In the genomic region with DNA sequence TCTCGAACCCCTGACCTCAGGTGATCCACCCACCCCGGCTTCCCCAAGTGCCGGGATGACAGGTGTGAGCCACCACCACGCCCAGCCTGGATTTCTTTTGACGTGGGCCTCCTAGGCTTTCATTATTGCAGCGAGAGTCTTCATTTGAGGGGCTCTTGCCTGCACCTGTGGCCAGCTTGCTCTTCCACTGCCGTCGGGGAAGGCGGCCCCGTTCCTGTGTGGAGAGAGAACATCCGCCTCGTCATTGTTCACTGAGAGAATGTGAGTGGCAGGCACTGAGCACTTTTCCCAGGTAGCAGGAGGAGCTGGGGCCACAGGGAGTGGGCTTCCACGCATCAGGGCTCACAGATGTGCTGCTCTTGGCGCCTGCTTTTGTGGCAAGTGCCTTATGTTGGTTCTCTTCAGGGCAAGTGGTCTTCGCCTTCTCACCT, we compare ENCODE assay signal across 23 cellular contexts.
"Had no signal": no experiment of that assay in that cellular context is flagged by ENCODE, and none has a peak within 500 bp of the region (broad histone marks: within the 10 kb centered on the region; RNA-seq: fewer than 3 reads in every experiment).

No MANE protein-coding gene starts in this region.

- H3K4me3 ChIP-seq: colonic mucosa, esophagus squamous epithelium, gastroesophageal sphincter, ovary, suprapubic skin, thyroid gland, vagina had no signal

- H3K4me1 ChIP-seq: colonic mucosa, gastroesophageal sphincter, thyroid gland, vagina had no signal

- DNase-seq: colonic mucosa; dermis blood vessel endothelial cell; esophagus squamous epithelium; foreskin fibroblast; head of caudate nucleus; hippocampal formation; kidney glomerular epithelial cell; mammary epithelial cell; natural killer cell; small intestine; stimulated activated CD4-positive, alpha-beta T cell treated with anti-CD3 and anti-CD28 coated beads, Interleukin-4, amount 100 ng/mL, for 1 hour; stimulated activated CD8-positive, alpha-beta memory T cell treated with anti-CD3 and anti-CD28 coated beads, Interleukin-4, amount 100 ng/mL, for 48 hours; stimulated activated naive CD8-positive, alpha-beta T cell treated with anti-CD3 and anti-CD28 coated beads, Interleukin-15, Interleukin-2, amounts not matched to agents 100 U/mL and 50 U/mL, for 24 hours; thyroid gland had no signal

- H3K27me3 ChIP-seq: colonic mucosa, esophagus squamous epithelium, gastroesophageal sphincter, ovary, suprapubic skin, thyroid gland, vagina had no signal

- H3K4me3 Mint-ChIP-seq: natural killer cell; neural crest cell; stimulated activated effector memory CD8-positive, alpha-beta T cell treated with anti-CD3 and anti-CD28 coated beads, Interleukin-12 subunit alpha, Interleukin-12 subunit beta, amount 100 ng/mL, for 72 hours; type B pancreatic cell had no signal

- H3K27me3 Mint-ChIP-seq: type B pancreatic cell had no signal

- H3K27ac ChIP-seq: colonic mucosa, gastroesophageal sphincter, ovary, suprapubic skin, thyroid gland, vagina had no signal

- ATAC-seq: gastroesophageal sphincter; natural killer cell; right cardiac atrium; stimulated activated effector memory CD8-positive, alpha-beta T cell treated with anti-CD3 and anti-CD28 coated beads, Interleukin-12 subunit alpha, Interleukin-12 subunit beta, amount 100 ng/mL, for 72 hours; stimulated activated naive CD8-positive, alpha-beta T cell treated with anti-CD3 and anti-CD28 coated beads, Interleukin-15, Interleukin-2, amounts not matched to agents 100 U/mL and 50 U/mL, for 24 hours had no signal

- H3K9me3 ChIP-seq: colonic mucosa, esophagus squamous epithelium, gastroesophageal sphincter, ovary, suprapubic skin, thyroid gland, vagina had no signal

- H3K9me3 Mint-ChIP-seq: natural killer cell; neural crest cell; stimulated activated effector memory CD8-positive, alpha-beta T cell treated with anti-CD3 and anti-CD28 coated beads, Interleukin-12 subunit alpha, Interleukin-12 subunit beta, amount 100 ng/mL, for 72 hours; type B pancreatic cell had no signal

- H3K36me3 ChIP-seq: colonic mucosa, esophagus squamous epithelium, ovary, suprapubic skin, thyroid gland, vagina had no signal

- H3K36me3 Mint-ChIP-seq: natural killer cell; stimulated activated effector memory CD8-positive, alpha-beta T cell treated with anti-CD3 and anti-CD28 coated beads, Interleukin-12 subunit alpha, Interleukin-12 subunit beta, amount 100 ng/mL, for 72 hours had no signal

- H3K27ac Mint-ChIP-seq: natural killer cell, progenitor cell of endocrine pancreas, type B pancreatic cell had no signal
